In genomic region chr9:19281801-19282200, GRCh38 we compare ENCODE assay signal across 19 cellular contexts. TPM values are rescaled to one million over a fixed set of nuclear protein-coding genes. Genes with fewer than 3 reads are reported as not detected.
DNase-seq lines count a peak whose midpoint lies in the region; ATAC-seq, FAIRE-seq and TF ChIP-seq lines count a peak whose summit lies in the region.
"Had no signal": no experiment of that assay in that cellular context is flagged by ENCODE, and none has a peak within 500 bp of the region (broad histone marks: within the 10 kb centered on the region; RNA-seq: fewer than 3 reads in every experiment).

No MANE protein-coding gene starts in this region.

- FAIRE-seq in GM12878 (lab: Jason Lieb, UNC): peak; percentile 18
- FAIRE-seq in frontal cortex (lab: Jason Lieb, UNC): no peak
- FAIRE-seq: A549, D721Med, HTR-8/SVneo had no signal

- H3K27ac ChIP-seq in HEK293 (ENCODE audit: extremely low read depth, low read depth, low read length): no peak overlapping the region
- no peak overlapping the region for H3K27ac ChIP-seq in GM12878 (ENCODE audit: control insufficient read depth, insufficient read depth)
- H3K27ac ChIP-seq: A549, C4-2B had no signal

- H3K79me2 ChIP-seq in GM12878 (ENCODE audit: control insufficient read depth, insufficient read depth, low read length): peaks cover 17% of the 10 kb centered on the region

- ATAC-seq in GM12878: no peak
- peak; percentile 59 for ATAC-seq in esophagus mucosa
- ATAC-seq: A549, HCT116 had no signal

- POLR2A ChIA-PET in HEK293 (lab: Yijun Ruan, JAX) (no interaction called here), GM12878 (lab: Charles Lee) (interaction anchor here (0.6 to 0.7 kb wide), 2 partner anchors 9 to 29 kb away, joined by 4 to 10 read pairs; no protein-coding TSS in a partner anchor)

- H3K27me3 ChIP-seq in GM12878 (replicated peaks in 1 of 2; ENCODE audit: control insufficient read depth in 2 of 2, insufficient read depth in 2 of 2, low read length in 1 of 2): no peaks in the 10 kb centered on the region

- TF ChIP-seq CTCF in HEK293 (tag by site-specific recombination; IDR thresholded peaks at IDR 0.05) (no peak), GM12878 (IDR thresholded peaks at IDR 0.05 in 2 of 3, conservative IDR thresholded peaks at IDR 0.05 in 1 of 3; ENCODE audit: control insufficient read depth in 2 of 3, extremely low read depth in 1 of 3, insufficient read depth in 1 of 3, low read depth in 3 of 3, low read length in 3 of 3) (no peak)

- H3K9me3 ChIP-seq in HEK293 (ENCODE audit: control insufficient read depth, insufficient read depth, low read depth, low read length): no peaks in the 10 kb centered on the region
- H3K9me3 ChIP-seq in GM12878 (replicated peaks; ENCODE audit: control insufficient read depth, insufficient read depth, low read length): no peaks in the 10 kb centered on the region
- H3K9me3 ChIP-seq: A549, Caco-2 had no signal

- RAD21 ChIA-PET in GM12878 (lab: Charles Lee; ENCODE audit: unreplicated experiment): interaction anchor here (0.9 kb wide), 1 partner anchor 30 kb away, joined by 3 read pairs; no protein-coding TSS in a partner anchor

- SMC1A ChIA-PET in GM12878 (lab: Charles Lee; ENCODE audit: uncharacterized antibody, unreplicated experiment): interaction anchor here (1.4 kb wide), 1 partner anchor 15 kb away, joined by 3 read pairs; no protein-coding TSS in a partner anchor

- H3K4me1 ChIP-seq in HEK293 (ENCODE audit: control insufficient read depth, insufficient read depth, low read length) (peaks cover 17% of the 10 kb centered on the region), GM12878 (ENCODE audit: control insufficient read depth, insufficient read depth, low read length) (no peaks in the 10 kb centered on the region)

- BruUV-seq in GM12878 (replicated peaks; lab: Mats Ljungman, UMichigan): no TSS peak

- H3K36me3 ChIP-seq in HEK293 (ENCODE audit: control insufficient read depth in 2 of 2, insufficient read depth in 1 of 2, low read length in 2 of 2) (no peaks in the 10 kb centered on the region; a peak in 1 of 3 replicates), GM12878 (ENCODE audit: control insufficient read depth in 2 of 2, insufficient read depth in 2 of 2, low read length in 1 of 2) (peaks cover 0 to under 1% of the 10 kb centered on the region in 2 experiments; a peak in 2 of 4 replicates)

- DNase-seq in GM12878 (ENCODE audit: low read depth, low spot score): no peak
- DNase-seq in activated T-cell treated with anti-CD3 and anti-CD28 coated beads for 4 hours: no peak
- no peak for DNase-seq in NCI-H69 (lab: John Stamatoyannopoulos, UW)
- DNase-seq in activated CD4-positive, alpha-beta T cell treated with anti-CD3 and anti-CD28 coated beads for 48 hours: no peak
- DNase-seq in frontal cortex (ENCODE audit: low spot score in 2 of 2): no peak
- DNase-seq: AML-193; Caco-2; CD4-positive, alpha-beta T cell; GDM1; GOT3; H7; IMR-90 had no signal

- H3K4me3 ChIP-seq in HEK293 (ENCODE audit: low read depth, low read length) (no peak overlapping the region), GM12878 (no peak overlapping the region)
- H3K4me3 ChIP-seq: A549 had no signal

- no peak for TF ChIP-seq POLR2A in GM12878 (IDR thresholded peaks at IDR 0.05; ENCODE audit: low read depth, low read length)

- H2AFZ ChIP-seq in GM12878 (ENCODE audit: control insufficient read depth, low read depth, low read length): no peak overlapping the region

- no peak for TF ChIP-seq EP300 in GM12878 (IDR thresholded peaks at IDR 0.05; ENCODE audit: borderline replicate concordance in 1 of 2, control insufficient read depth in 1 of 2, low read depth in 2 of 2, low read length in 2 of 2)

- CTCF ChIA-PET in HEK293 (lab: Yijun Ruan, JAX): no interaction called here
- CTCF ChIA-PET in GM12878 (lab: Yijun Ruan, JAX): interaction anchor here (0.6 to 1.9 kb wide), 7 partner anchors 15 to 183 kb away, joined by 3 to 5 read pairs (median 4); no protein-coding TSS in a partner anchor

- intact Hi-C loops in GM12878 (cut with micrococcal nuclease; ENCODE audit: unreplicated experiment): no loop called here

- no peak overlapping the region for H3K9ac ChIP-seq in GM12878 (ENCODE audit: control insufficient read depth, insufficient read depth, low read length)

- in situ Hi-C loops in GM12878 (cut with MboI): no loop called here

- TF ChIP-seq RAD21 in GM12878 (IDR thresholded peaks at IDR 0.05; ENCODE audit: insufficient read depth, low read depth, low read length): no peak

- H3K4me2 ChIP-seq in GM12878 (ENCODE audit: control insufficient read depth, insufficient read depth): no peak overlapping the region
- H3K4me2 ChIP-seq: A549 had no signal

- H4K20me1 ChIP-seq in GM12878 (ENCODE audit: control insufficient read depth, insufficient read depth): no peaks in the 10 kb centered on the region

TF ChIP-seq in HEK293, 187 proteins besides CTCF, POLR2A, EP300 and RAD21 (continues in another document):
- TF ChIP-seq ZNF664 (tag by site-specific recombination; IDR thresholded peaks at IDR 0.05) (0 out of 2 replicates have a peak, but pooled peaks have one; percentile 40), ZNF660 (tag by site-specific recombination; IDR thresholded peaks at IDR 0.05) (no peak), ZNF133 (tag by site-specific recombination; IDR thresholded peaks at IDR 0.05) (no peak), GLI2 (tag by site-specific recombination; IDR thresholded peaks at IDR 0.05; ENCODE audit: borderline replicate concordance, low read depth) (no peak), ZNF692 (tag by site-specific recombination; IDR thresholded peaks at IDR 0.05) (no peak)

TF ChIP-seq in GM12878, 131 proteins besides CTCF, POLR2A, EP300 and RAD21 (continues in another document):
- TF ChIP-seq SMC3 (IDR thresholded peaks at IDR 0.05; ENCODE audit: borderline replicate concordance, low read length) (no peak), TAF1 (IDR thresholded peaks at IDR 0.05; ENCODE audit: borderline replicate concordance, low read depth, low read length) (no peak), HDAC6 (IDR thresholded peaks at IDR 0.05; ENCODE audit: unreplicated experiment) (no peak), BRCA1 (IDR thresholded peaks at IDR 0.05; ENCODE audit: low read depth, low read length) (no peak), ZNF622 (IDR thresholded peaks at IDR 0.05) (no peak), RB1 (IDR thresholded peaks at IDR 0.05; ENCODE audit: borderline replicate concordance) (no peak), RCOR1 (conservative IDR thresholded peaks at IDR 0.05; ENCODE audit: low read depth, low read length) (no peak), ZNF687 (IDR thresholded peaks at IDR 0.05) (no peak), PML (IDR thresholded peaks at IDR 0.05; ENCODE audit: low read length) (no peak), FOXM1 (IDR thresholded peaks at IDR 0.05; ENCODE audit: low read depth, low read length) (no peak)

RNA-seq across cellular contexts. Expression of gene DENND4C, which starts 51.3 kb away (rescaled TPM):
- 409 and 432 TPM in 2 replicates for total RNA-seq in GM12878 (2013; cell fraction: nucleolus; rRNA removed)
- 38.7 and 46.4 TPM in 2 replicates for total RNA-seq in GM12878 (2014; rRNA removed)
- 49.2 and 52.0 TPM in 2 replicates for total RNA-seq in GM12878 (2014; rRNA removed; fragmentation: Illumina TruSeq; extraction: Trizol)
- 26.5 and 27.5 TPM in 2 replicates for total RNA-seq in GM12878 (2021)
- 13.1 TPM for polyA plus RNA-seq in GM12878 (2011; ENCODE audit: low read depth)
- polyA plus RNA-seq in GM12878 (2011; rRNA removed): 49.3 and 69.2 TPM in 2 replicates
- 24.1 and 24.2 TPM in 2 replicates for polyA plus RNA-seq in GM12878 (2011; cell fraction: cytosol; rRNA removed)
- polyA plus RNA-seq in GM12878 (2011; cell fraction: nucleus; rRNA removed): 36.0 and 38.9 TPM in 2 replicates
- polyA plus RNA-seq in GM12878 (2012): 14.9 and 25.1 TPM in 2 replicates
- polyA plus RNA-seq in GM12878 (2014; fragmentation: Illumina TruSeq; extraction: Trizol): 28.7 and 34.2 TPM in 2 replicates
- 10 to 100 TPM in 1 of 2 experiments, 1 to 10 TPM in 1; 8.2 to 10.1 TPM for polyA plus RNA-seq in GM12878 (2014; fragmentation: Nextera tagmentation; extraction: Ambion mirVana)
- polyA plus RNA-seq in GM12878 (2014; rRNA removed): 17.5 and 21.8 TPM in 2 replicates
- polyA plus RNA-seq in GM12878 (2016; fragmentation: Nextera tagmentation; extraction: Ambion mirVana): 10 to 100 TPM; 19.2 to 19.3 TPM
- polyA minus RNA-seq in GM12878 (2011; rRNA and poly(A)+ RNA removed): 81.9 and 108 TPM in 2 replicates
- 36.1 and 38.8 TPM in 2 replicates for polyA minus RNA-seq in GM12878 (2011; cell fraction: cytosol; rRNA and poly(A)+ RNA removed)
- polyA minus RNA-seq in GM12878 (2011; cell fraction: nucleus; rRNA and poly(A)+ RNA removed): 88.1 and 107 TPM in 2 replicates
- total RNA-seq in esophagus mucosa: 31.6 TPM
- total RNA-seq in frontal cortex: 74.6 TPM
